In genomic region chr6:163525926-163526325, GRCh38 we compare ENCODE assay signal across 23 cellular contexts.
DNase-seq lines count a peak whose midpoint lies in the region; ATAC-seq, FAIRE-seq and TF ChIP-seq lines count a peak whose summit lies in the region.
"Had no signal": no experiment of that assay in that cellular context is flagged by ENCODE, and none has a peak within 500 bp of the region (broad histone marks: within the 10 kb centered on the region; RNA-seq: fewer than 3 reads in every experiment).

No MANE protein-coding gene starts in this region.

- H3K27me3 ChIP-seq in smooth muscle cell (ENCODE audit: low read depth) = no peaks in the 10 kb centered on the region
- H3K27me3 ChIP-seq: brain microvascular endothelial cell, gastroesophageal sphincter, stomach had no signal

- H3K4me3 ChIP-seq in smooth muscle cell = no peak overlapping the region
- H3K4me3 ChIP-seq: gastroesophageal sphincter, HAP-1, stomach had no signal

- CTCF ChIA-PET in T-cell (lab: Charles Lee) = no interaction called here

- peaks cover 98% of the 10 kb centered on the region for H3K79me2 ChIP-seq in smooth muscle cell (ENCODE audit: low read depth)

- H3K4me1 Mint-ChIP-seq in brain = peaks cover 95% of the 10 kb centered on the region
- peaks cover 58 to 64% (median 61%) of the 10 kb centered on the region in 3 donors for H3K4me1 Mint-ChIP-seq in T-cell
- H3K4me1 Mint-ChIP-seq in progenitor cell of endocrine pancreas (ENCODE audit: low read depth) = peaks cover 16% of the 10 kb centered on the region

- H3K4me3 Mint-ChIP-seq in brain (peak overlapping the region in 4 of 5 experiments; percentile 13 to 62 (median 36)), T-cell (no peak overlapping the region), progenitor cell of endocrine pancreas (ENCODE audit: low read depth) (no peak overlapping the region)
- H3K4me3 Mint-ChIP-seq: activated naive CD8-positive, alpha-beta T cell treated with anti-CD3 and anti-CD28 coated beads, Interleukin-2, amount 10 ng/mL, durations not matched to agents 7 days and 5 days; naive thymus-derived CD8-positive, alpha-beta T cell; type B pancreatic cell had no signal

- peaks cover 31% of the 10 kb centered on the region for H3K4me1 ChIP-seq in smooth muscle cell (ENCODE audit: low read depth)

- TF ChIP-seq CTCF in brain (conservative IDR thresholded peaks at IDR 0.05) (no peak), smooth muscle cell (IDR thresholded peaks at IDR 0.05; ENCODE audit: borderline replicate concordance, insufficient read depth, poor library complexity, severe bottlenecking) (no peak), progenitor cell of endocrine pancreas (IDR thresholded peaks at IDR 0.05; ENCODE audit: unreplicated experiment) (no peak)

- peaks cover 11% of the 10 kb centered on the region for H3F3A ChIP-seq in smooth muscle cell (ENCODE audit: low read depth)

- no peaks in the 10 kb centered on the region for H3K27me3 Mint-ChIP-seq in brain
- no peaks in the 10 kb centered on the region for H3K27me3 Mint-ChIP-seq in T-cell
- H3K27me3 Mint-ChIP-seq in progenitor cell of endocrine pancreas = no peaks in the 10 kb centered on the region
- H3K27me3 Mint-ChIP-seq: activated naive CD8-positive, alpha-beta T cell treated with anti-CD3 and anti-CD28 coated beads, Interleukin-2, amount 10 ng/mL, durations not matched to agents 7 days and 5 days; naive thymus-derived CD8-positive, alpha-beta T cell; type B pancreatic cell had no signal

- POLR2A ChIA-PET in T-cell (lab: Charles Lee) = interaction anchor here in 1 of 2 donors (0.5 kb wide), 1 partner anchor 130 kb away, joined by 3 read pairs; no protein-coding TSS in a partner anchor

- peak; percentile 7 for DNase-seq in HTR-8/SVneo (ENCODE audit: insufficient read length, low spot score)
- DNase-seq in kidney glomerular epithelial cell (lab: John Stamatoyannopoulos, UW) = peak; percentile 24
- DNase-seq in smooth muscle cell (lab: John Stamatoyannopoulos, UW; ENCODE audit: unreplicated experiment) = no peak
- no peak for DNase-seq in T-cell
- no peak for DNase-seq in progenitor cell of endocrine pancreas (ENCODE audit: low spot score, unreplicated experiment)
- no peak for DNase-seq in NCI-H2029 (lab: John Stamatoyannopoulos, UW)
- DNase-seq: activated CD4-positive, alpha-beta T cell treated with anti-CD3 and anti-CD28 coated beads for 48 hours; activated CD8-positive, alpha-beta memory T cell treated with anti-CD3 and anti-CD28 coated beads, Interleukin-2, amount 50 U/mL, for 4 hours; activated naive CD8-positive, alpha-beta T cell treated with anti-CD3 and anti-CD28 coated beads, Interleukin-2, amount 10 ng/mL, durations not matched to agents 7 days and 5 days; brain microvascular endothelial cell; DMS53; naive thymus-derived CD8-positive, alpha-beta T cell; NCI-H1417; NCI-H526 treated with DMSO at 0.1 percent for 48 hours; small intestine; stimulated activated CD4-positive, alpha-beta T cell treated with anti-CD3 and anti-CD28 coated beads, Interleukin-4, amount 100 ng/mL, for 4 hours; stomach had no signal

- no peaks in the 10 kb centered on the region for H3K36me3 ChIP-seq in smooth muscle cell (ENCODE audit: low read depth)
- H3K36me3 ChIP-seq: brain microvascular endothelial cell, gastroesophageal sphincter, HAP-1, stomach had no signal

- no peak for ATAC-seq in T-cell (replicated peaks in 1 of 4)
- ATAC-seq: gastroesophageal sphincter; naive thymus-derived CD8-positive, alpha-beta T cell; Right ventricle myocardium inferior had no signal

- H3K9ac ChIP-seq in smooth muscle cell (ENCODE audit: low read depth) = no peak overlapping the region

- H3K36me3 Mint-ChIP-seq in brain (peaks cover 48% of the 10 kb centered on the region), T-cell (peaks cover 3% of the 10 kb centered on the region), progenitor cell of endocrine pancreas (ENCODE audit: insufficient read depth) (peaks cover 1% of the 10 kb centered on the region)

- FAIRE-seq in HTR-8/SVneo (lab: Jason Lieb, UNC) = no peak
- FAIRE-seq: endothelial cell of umbilical vein, small intestine had no signal

- H2AFZ ChIP-seq in smooth muscle cell (ENCODE audit: low read depth) = no peak overlapping the region

- H3K27ac Mint-ChIP-seq in brain = peak overlapping the region in 4 of 5 experiments; percentile 14 to 86 (median 52)
- no peak overlapping the region for H3K27ac Mint-ChIP-seq in T-cell
- no peak overlapping the region for H3K27ac Mint-ChIP-seq in progenitor cell of endocrine pancreas
- H3K27ac Mint-ChIP-seq: activated naive CD8-positive, alpha-beta T cell treated with anti-CD3 and anti-CD28 coated beads, Interleukin-2, amount 10 ng/mL, durations not matched to agents 7 days and 5 days; type B pancreatic cell had no signal

- peak overlapping the region; percentile 31 for H3K27ac ChIP-seq in smooth muscle cell (ENCODE audit: low read depth)
- H3K27ac ChIP-seq: brain microvascular endothelial cell, gastroesophageal sphincter, stomach had no signal

- peaks cover 98% of the 10 kb centered on the region for H4K20me1 ChIP-seq in smooth muscle cell (ENCODE audit: low read depth)

- H3K9me3 ChIP-seq in smooth muscle cell (replicated peaks; ENCODE audit: low read depth) = no peaks in the 10 kb centered on the region
- H3K9me3 ChIP-seq: gastroesophageal sphincter, HAP-1, stomach had no signal

- H3K4me2 ChIP-seq in smooth muscle cell = peak overlapping the region; percentile 27

- H3K9me3 Mint-ChIP-seq in brain (peaks cover 0 to 3% (median 0%) of the 10 kb centered on the region in 5 experiments), T-cell (no peaks in the 10 kb centered on the region), progenitor cell of endocrine pancreas (ENCODE audit: low read depth) (no peaks in the 10 kb centered on the region)
- H3K9me3 Mint-ChIP-seq: activated naive CD8-positive, alpha-beta T cell treated with anti-CD3 and anti-CD28 coated beads, Interleukin-2, amount 10 ng/mL, durations not matched to agents 7 days and 5 days; naive thymus-derived CD8-positive, alpha-beta T cell; type B pancreatic cell had no signal

Comparison
In these comparisons a context has a peak if more than half of its experiments do, and no peak if none do; other contexts are left out.
1. DNase-seq: peak in HTR-8/SVneo (single experiment) and kidney glomerular epithelial cell (single experiment); none in smooth muscle cell (single experiment), T-cell (0 of 34), progenitor cell of endocrine pancreas (single experiment) and NCI-H2029 (single experiment).
2. H3K27ac Mint-ChIP-seq: peak in brain (4 of 5); none in T-cell (0 of 2) and progenitor cell of endocrine pancreas (single experiment).
3. H3K4me3 Mint-ChIP-seq: peak in brain (4 of 5); none in T-cell (0 of 3) and progenitor cell of endocrine pancreas (single experiment).